30 cellular contexts compared by ENCODE assay signal in genomic region chr18:55007582-55007981, GRCh38. TPM values are rescaled to one million over a fixed set of nuclear protein-coding genes. Genes with fewer than 3 reads are reported as not detected.
"Had no signal": no experiment of that assay in that cellular context is flagged by ENCODE, and none has a peak within 500 bp of the region (broad histone marks: within the 10 kb centered on the region; RNA-seq: fewer than 3 reads in every experiment).

No MANE protein-coding gene starts in this region.

- H3K4me1 ChIP-seq: Peyer's patch had no signal

- H3K36me3 ChIP-seq: cardiac muscle cell, Peyer's patch, WERI-Rb-1 had no signal

- H3K9me3 Mint-ChIP-seq: activated naive CD4-positive, alpha-beta T cell treated with anti-CD3 and anti-CD28 coated beads, Interleukin-2, amount 10 ng/mL, durations not matched to agents 7 days and 5 days; activated naive CD8-positive, alpha-beta T cell treated with anti-CD3 and anti-CD28 coated beads, Interleukin-2, amount 50 U/mL, for 24 hours; activated T-cell treated with anti-CD3 and anti-CD28 coated beads, Interleukin-2, amount 50 U/mL, for 24 hours; activated T-helper 1 cell treated with anti-CD3 and anti-CD28 coated beads, Interleukin-12 subunit alpha, Interleukin-12 subunit beta, Interleukin-2, Interleukin-4 antibody, amounts not matched to agents 30 ng/mL and 10 ng/mL and 1 ng/mL, durations not matched to agents 14 hours and 24 hours and 36 hours; central memory CD8-positive, alpha-beta T cell had no signal

- H3K27ac ChIP-seq: cardiac muscle cell, Peyer's patch, RWPE1, SK-N-MC, WERI-Rb-1 had no signal

- H3K27me3 ChIP-seq: cardiac muscle cell, Peyer's patch had no signal

- H3K9me3 ChIP-seq: Peyer's patch had no signal

- DNase-seq: activated CD4-positive, alpha-beta T cell treated with anti-CD3 and anti-CD28 coated beads for 1 hour; activated CD4-positive, alpha-beta T cell treated with anti-CD3 and anti-CD28 coated beads for 48 hours; activated CD4-positive, CD25-positive, alpha-beta regulatory T cell; activated CD8-positive, alpha-beta T cell treated with anti-CD3 and anti-CD28 coated beads, Interleukin-2, amount 10 ng/mL, durations not matched to agents 7 days and 5 days; activated naive CD4-positive, alpha-beta T cell treated with anti-CD3 and anti-CD28 coated beads, Interleukin-2, amount 10 ng/mL, durations not matched to agents 7 days and 5 days; activated naive CD8-positive, alpha-beta T cell treated with anti-CD3 and anti-CD28 coated beads, Interleukin-2, amount 50 U/mL, for 24 hours; activated T-cell treated with anti-CD3 and anti-CD28 coated beads, Interleukin-2, amount 50 U/mL, for 24 hours; amniotic stem cell; aorta; Karpas-422; NCI-H1048; NCI-H1105 treated with DMSO at 0.1 percent for 48 hours; NCI-H1436; NCI-H1694; NCI-H2029; NCI-H345; NCI-H524 treated with DMSO at 0.1 percent for 48 hours; Peyer's patch; Right ventricle myocardium superior; T1000; WERI-Rb-1 had no signal

- H3K36me3 Mint-ChIP-seq: activated naive CD4-positive, alpha-beta T cell treated with anti-CD3 and anti-CD28 coated beads, Interleukin-2, amount 10 ng/mL, durations not matched to agents 7 days and 5 days; activated naive CD8-positive, alpha-beta T cell had no signal

- ATAC-seq: activated CD8-positive, alpha-beta T cell treated with anti-CD3 and anti-CD28 coated beads, Interleukin-2, amount 10 ng/mL, durations not matched to agents 7 days and 5 days; activated naive CD8-positive, alpha-beta T cell treated with anti-CD3 and anti-CD28 coated beads, Interleukin-2, amount 50 U/mL, for 24 hours had no signal

- H3K4me3 Mint-ChIP-seq: activated CD8-positive, alpha-beta T cell treated with anti-CD3 and anti-CD28 coated beads, Interleukin-2, amount 10 ng/mL, durations not matched to agents 7 days and 5 days; activated naive CD4-positive, alpha-beta T cell treated with anti-CD3 and anti-CD28 coated beads, Interleukin-2, amount 10 ng/mL, durations not matched to agents 7 days and 5 days; activated naive CD8-positive, alpha-beta T cell; activated naive CD8-positive, alpha-beta T cell treated with anti-CD3 and anti-CD28 coated beads, Interleukin-2, amount 50 U/mL, for 24 hours; activated T-cell treated with anti-CD3 and anti-CD28 coated beads, Interleukin-2, amount 50 U/mL, for 24 hours; activated T-helper 1 cell treated with anti-CD3 and anti-CD28 coated beads, Interleukin-12 subunit alpha, Interleukin-12 subunit beta, Interleukin-2, Interleukin-4 antibody, amounts not matched to agents 30 ng/mL and 10 ng/mL and 1 ng/mL, durations not matched to agents 14 hours and 24 hours and 36 hours; central memory CD8-positive, alpha-beta T cell had no signal

- H3K4me1 Mint-ChIP-seq: activated naive CD4-positive, alpha-beta T cell treated with anti-CD3 and anti-CD28 coated beads, Interleukin-2, amount 10 ng/mL, durations not matched to agents 7 days and 5 days; activated naive CD8-positive, alpha-beta T cell treated with anti-CD3 and anti-CD28 coated beads, Interleukin-2, amount 50 U/mL, for 24 hours; central memory CD8-positive, alpha-beta T cell had no signal

- H3K27ac Mint-ChIP-seq: activated CD8-positive, alpha-beta T cell treated with anti-CD3 and anti-CD28 coated beads, Interleukin-2, amount 10 ng/mL, durations not matched to agents 7 days and 5 days; activated naive CD4-positive, alpha-beta T cell treated with anti-CD3 and anti-CD28 coated beads, Interleukin-2, amount 10 ng/mL, durations not matched to agents 7 days and 5 days; activated naive CD8-positive, alpha-beta T cell; activated naive CD8-positive, alpha-beta T cell treated with anti-CD3 and anti-CD28 coated beads, Interleukin-2, amount 50 U/mL, for 24 hours; activated T-cell treated with anti-CD3 and anti-CD28 coated beads, Interleukin-2, amount 50 U/mL, for 24 hours; activated T-helper 1 cell treated with anti-CD3 and anti-CD28 coated beads, Interleukin-12 subunit alpha, Interleukin-12 subunit beta, Interleukin-2, Interleukin-4 antibody, amounts not matched to agents 30 ng/mL and 10 ng/mL and 1 ng/mL, durations not matched to agents 14 hours and 24 hours and 36 hours had no signal

- H3K4me3 ChIP-seq: cardiac muscle cell, Peyer's patch, SK-N-MC had no signal

RNA-seq across cellular contexts. Expression of gene CCDC68, which starts 48.3 kb away (rescaled TPM):
- total RNA-seq: activated CD8-positive, alpha-beta T cell treated with anti-CD3 and anti-CD28 coated beads, Interleukin-2, amount 10 ng/mL, durations not matched to agents 7 days and 5 days; activated T-helper 1 cell treated with anti-CD3 and anti-CD28 coated beads, Interleukin-12 subunit alpha, Interleukin-12 subunit beta, Interleukin-2, Interleukin-4 antibody, amounts not matched to agents 30 ng/mL and 10 ng/mL and 1 ng/mL, durations not matched to agents 14 hours and 24 hours and 36 hours; chondrocyte; T-helper 1 cell treated with Interleukin-12 subunit alpha and Interleukin-12 subunit beta and Interleukin-4 antibody, amounts not matched to agents 30 ng/mL and 1 ng/mL, for 36 hours; T-helper 2 cell treated with Interferon-gamma antibody and Interleukin-4, amounts not matched to agents 100 ng/mL and 5 ng/mL, for 36 hours had no signal
